In the genomic region with DNA sequence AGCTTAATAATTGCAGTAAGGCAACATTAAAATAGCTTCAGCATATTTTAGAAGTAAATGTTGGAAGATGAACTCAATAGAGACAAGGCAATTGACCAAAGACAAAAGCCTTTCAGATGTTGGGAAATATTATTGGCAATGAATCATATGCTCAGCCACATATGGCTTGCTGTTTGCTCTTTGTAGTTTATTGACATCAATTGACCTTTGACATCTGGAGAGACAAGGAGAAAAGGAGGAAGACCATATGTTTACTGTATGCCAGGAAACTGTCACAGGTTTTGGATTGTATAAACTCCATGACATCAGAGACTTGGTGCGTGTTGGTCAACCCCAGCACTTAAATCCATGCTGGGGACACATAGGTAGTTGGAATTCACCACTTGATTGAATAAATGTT, we compare ENCODE assay signal across 1 cellular context.
TF ChIP-seq lines count a peak whose summit lies in the region.

No MANE protein-coding gene starts in this region.

TF ChIP-seq in HepG2, 621 proteins besides CTCF, POLR2A, EP300 and RAD21 (continued from another document and continues in another):
- TF ChIP-seq RFX3 (CRISPR knock-in tag; IDR thresholded peaks at IDR 0.05) (no peak), NFYB (CRISPR knock-in tag; IDR thresholded peaks at IDR 0.05) (no peak), ZNF619 (CRISPR knock-in tag; IDR thresholded peaks at IDR 0.05) (no peak), FIP1L1 (IDR thresholded peaks at IDR 0.05; ENCODE audit: borderline replicate concordance, insufficient read depth, low read depth, low read length) (no peak), ELF4 (CRISPR knock-in tag; IDR thresholded peaks at IDR 0.05; ENCODE audit: borderline replicate concordance) (no peak), ZSCAN30 (CRISPR knock-in tag; IDR thresholded peaks at IDR 0.05) (no peak), MEF2D (CRISPR knock-in tag; IDR thresholded peaks at IDR 0.05) (no peak), MIXL1 (CRISPR knock-in tag; IDR thresholded peaks at IDR 0.05) (0 out of 2 replicates have a peak, but pooled peaks have one; percentile 23), ZNF235 (CRISPR knock-in tag; IDR thresholded peaks at IDR 0.05; ENCODE audit: borderline replicate concordance) (no peak), KLF11 (CRISPR knock-in tag; IDR thresholded peaks at IDR 0.05) (no peak), ZNF225 (CRISPR knock-in tag; IDR thresholded peaks at IDR 0.05) (no peak), ZNF564 (CRISPR knock-in tag; IDR thresholded peaks at IDR 0.05) (no peak), ZNF251 (CRISPR knock-in tag; IDR thresholded peaks at IDR 0.05) (no peak), ZNF776 (CRISPR knock-in tag; IDR thresholded peaks at IDR 0.05) (no peak), CREB3 (CRISPR knock-in tag; IDR thresholded peaks at IDR 0.05) (no peak), ZNF124 (CRISPR knock-in tag; IDR thresholded peaks at IDR 0.05) (no peak), SP140L (CRISPR knock-in tag; IDR thresholded peaks at IDR 0.05; ENCODE audit: borderline replicate concordance) (no peak), ZNF337 (CRISPR knock-in tag; IDR thresholded peaks at IDR 0.05; ENCODE audit: borderline replicate concordance, low read depth) (no peak), SMAD9 (CRISPR knock-in tag; IDR thresholded peaks at IDR 0.05) (no peak), ATF5 (CRISPR knock-in tag; IDR thresholded peaks at IDR 0.05; ENCODE audit: low read depth) (no peak), TAF15 (IDR thresholded peaks at IDR 0.05; ENCODE audit: low read depth, low read length, poor library complexity, severe bottlenecking) (no peak), ZNF562 (CRISPR knock-in tag; IDR thresholded peaks at IDR 0.05; ENCODE audit: borderline replicate concordance) (no peak), PRDM4 (CRISPR knock-in tag; IDR thresholded peaks at IDR 0.05; ENCODE audit: borderline replicate concordance) (no peak), GPN1 (CRISPR knock-in tag; IDR thresholded peaks at IDR 0.05; ENCODE audit: borderline replicate concordance) (no peak), UBTF (CRISPR knock-in tag; IDR thresholded peaks at IDR 0.05) (no peak), ZBTB38 (CRISPR knock-in tag; IDR thresholded peaks at IDR 0.05) (no peak), ERF (CRISPR knock-in tag; IDR thresholded peaks at IDR 0.05) (no peak), GMEB2 (CRISPR knock-in tag; IDR thresholded peaks at IDR 0.05; ENCODE audit: low read depth) (no peak), MYPOP (CRISPR knock-in tag; IDR thresholded peaks at IDR 0.05) (no peak; the same call in 1 of the 2 replicates), POLR2AphosphoS2 (IDR thresholded peaks at IDR 0.05; ENCODE audit: low read depth, low read length) (no peak), AGO2 (optimal IDR thresholded peaks at IDR 0.05; ENCODE audit: low read depth, low read length) (no peak), ZNF260 (CRISPR knock-in tag; IDR thresholded peaks at IDR 0.05; ENCODE audit: borderline replicate concordance, low read depth) (no peak), AKAP8 (CRISPR knock-in tag; IDR thresholded peaks at IDR 0.05) (no peak), ZNF33A (CRISPR knock-in tag; IDR thresholded peaks at IDR 0.05; ENCODE audit: borderline replicate concordance) (no peak), DPF2 (CRISPR knock-in tag; IDR thresholded peaks at IDR 0.05; ENCODE audit: borderline replicate concordance, low read depth) (no peak), ZNF17 (CRISPR knock-in tag; IDR thresholded peaks at IDR 0.05) (no peak), FOXA3 (CRISPR knock-in tag; IDR thresholded peaks at IDR 0.05) (peak; percentile 93), ZNF543 (CRISPR knock-in tag; IDR thresholded peaks at IDR 0.05) (no peak), ZNF614 (CRISPR knock-in tag; IDR thresholded peaks at IDR 0.05; ENCODE audit: borderline replicate concordance) (no peak), ATF2 (CRISPR knock-in tag; IDR thresholded peaks at IDR 0.05) (no peak), NR0B2 (CRISPR knock-in tag; IDR thresholded peaks at IDR 0.05) (no peak)
- TF ChIP-seq, protein P1, sequence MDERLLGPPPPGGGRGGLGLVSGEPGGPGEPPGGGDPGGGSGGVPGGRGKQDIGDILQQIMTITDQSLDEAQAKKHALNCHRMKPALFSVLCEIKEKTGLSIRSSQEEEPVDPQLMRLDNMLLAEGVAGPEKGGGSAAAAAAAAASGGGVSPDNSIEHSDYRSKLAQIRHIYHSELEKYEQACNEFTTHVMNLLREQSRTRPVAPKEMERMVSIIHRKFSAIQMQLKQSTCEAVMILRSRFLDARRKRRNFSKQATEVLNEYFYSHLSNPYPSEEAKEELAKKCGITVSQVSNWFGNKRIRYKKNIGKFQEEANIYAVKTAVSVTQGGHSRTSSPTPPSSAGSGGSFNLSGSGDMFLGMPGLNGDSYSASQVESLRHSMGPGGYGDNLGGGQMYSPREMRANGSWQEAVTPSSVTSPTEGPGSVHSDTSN (CRISPR knock-in tag; IDR thresholded peaks at IDR 0.05), result no peak
- TF ChIP-seq, protein P2, sequence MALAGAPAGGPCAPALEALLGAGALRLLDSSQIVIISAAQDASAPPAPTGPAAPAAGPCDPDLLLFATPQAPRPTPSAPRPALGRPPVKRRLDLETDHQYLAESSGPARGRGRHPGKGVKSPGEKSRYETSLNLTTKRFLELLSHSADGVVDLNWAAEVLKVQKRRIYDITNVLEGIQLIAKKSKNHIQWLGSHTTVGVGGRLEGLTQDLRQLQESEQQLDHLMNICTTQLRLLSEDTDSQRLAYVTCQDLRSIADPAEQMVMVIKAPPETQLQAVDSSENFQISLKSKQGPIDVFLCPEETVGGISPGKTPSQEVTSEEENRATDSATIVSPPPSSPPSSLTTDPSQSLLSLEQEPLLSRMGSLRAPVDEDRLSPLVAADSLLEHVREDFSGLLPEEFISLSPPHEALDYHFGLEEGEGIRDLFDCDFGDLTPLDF (CRISPR knock-in tag; IDR thresholded peaks at IDR 0.05), result no peak
- TF ChIP-seq, protein P3, sequence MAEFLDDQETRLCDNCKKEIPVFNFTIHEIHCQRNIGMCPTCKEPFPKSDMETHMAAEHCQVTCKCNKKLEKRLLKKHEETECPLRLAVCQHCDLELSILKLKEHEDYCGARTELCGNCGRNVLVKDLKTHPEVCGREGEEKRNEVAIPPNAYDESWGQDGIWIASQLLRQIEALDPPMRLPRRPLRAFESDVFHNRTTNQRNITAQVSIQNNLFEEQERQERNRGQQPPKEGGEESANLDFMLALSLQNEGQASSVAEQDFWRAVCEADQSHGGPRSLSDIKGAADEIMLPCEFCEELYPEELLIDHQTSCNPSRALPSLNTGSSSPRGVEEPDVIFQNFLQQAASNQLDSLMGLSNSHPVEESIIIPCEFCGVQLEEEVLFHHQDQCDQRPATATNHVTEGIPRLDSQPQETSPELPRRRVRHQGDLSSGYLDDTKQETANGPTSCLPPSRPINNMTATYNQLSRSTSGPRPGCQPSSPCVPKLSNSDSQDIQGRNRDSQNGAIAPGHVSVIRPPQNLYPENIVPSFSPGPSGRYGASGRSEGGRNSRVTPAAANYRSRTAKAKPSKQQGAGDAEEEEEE (CRISPR knock-in tag; IDR thresholded peaks at IDR 0.05; ENCODE audit: borderline replicate concordance), result no peak
- TF ChIP-seq, protein P4, sequence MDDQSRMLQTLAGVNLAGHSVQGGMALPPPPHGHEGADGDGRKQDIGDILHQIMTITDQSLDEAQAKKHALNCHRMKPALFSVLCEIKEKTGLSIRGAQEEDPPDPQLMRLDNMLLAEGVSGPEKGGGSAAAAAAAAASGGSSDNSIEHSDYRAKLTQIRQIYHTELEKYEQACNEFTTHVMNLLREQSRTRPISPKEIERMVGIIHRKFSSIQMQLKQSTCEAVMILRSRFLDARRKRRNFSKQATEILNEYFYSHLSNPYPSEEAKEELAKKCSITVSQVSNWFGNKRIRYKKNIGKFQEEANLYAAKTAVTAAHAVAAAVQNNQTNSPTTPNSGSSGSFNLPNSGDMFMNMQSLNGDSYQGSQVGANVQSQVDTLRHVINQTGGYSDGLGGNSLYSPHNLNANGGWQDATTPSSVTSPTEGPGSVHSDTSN (CRISPR knock-in tag; IDR thresholded peaks at IDR 0.05; ENCODE audit: borderline replicate concordance), result no peak
- TF ChIP-seq, protein P5, sequence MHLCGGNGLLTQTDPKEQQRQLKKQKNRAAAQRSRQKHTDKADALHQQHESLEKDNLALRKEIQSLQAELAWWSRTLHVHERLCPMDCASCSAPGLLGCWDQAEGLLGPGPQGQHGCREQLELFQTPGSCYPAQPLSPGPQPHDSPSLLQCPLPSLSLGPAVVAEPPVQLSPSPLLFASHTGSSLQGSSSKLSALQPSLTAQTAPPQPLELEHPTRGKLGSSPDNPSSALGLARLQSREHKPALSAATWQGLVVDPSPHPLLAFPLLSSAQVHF (CRISPR knock-in tag; IDR thresholded peaks at IDR 0.05), result no peak
